Comparison of ENCODE assay signal across 13 cellular contexts in the genomic region with DNA sequence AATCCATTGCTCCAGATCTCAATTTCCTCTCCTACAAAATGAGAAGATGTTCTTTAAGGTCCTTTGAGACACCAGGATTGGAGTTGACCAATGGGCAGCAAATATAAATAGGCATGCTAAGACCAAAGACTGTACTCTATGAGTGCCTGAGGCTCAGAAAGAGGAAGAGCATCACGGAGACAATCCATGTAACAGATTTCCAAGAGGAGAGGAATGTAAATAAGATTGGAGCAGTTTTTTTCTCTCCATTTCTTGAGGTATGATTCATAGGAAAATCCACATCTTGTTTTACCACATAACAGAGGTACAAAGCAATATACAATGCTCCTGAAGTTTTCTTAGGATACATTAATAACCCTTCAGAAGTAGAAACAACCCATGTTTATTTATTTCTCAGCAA.
A peak's percentile ranks its signal among the peaks of the same experiment; 100 is the strongest.
DNase-seq lines count a peak whose midpoint lies in the region; ATAC-seq and TF ChIP-seq lines count a peak whose summit lies in the region.
"Had no signal": no experiment of that assay in that cellular context is flagged by ENCODE, and none has a peak within 500 bp of the region (broad histone marks: within the 10 kb centered on the region; RNA-seq: fewer than 3 reads in every experiment).

No MANE protein-coding gene starts in this region.

- TF ChIP-seq CTCF in HFF-Myc (IDR thresholded peaks at IDR 0.05; ENCODE audit: low read depth, low read length, missing control alignments) (no peak), foreskin keratinocyte (conservative IDR thresholded peaks at IDR 0.05) (no peak)

- peak overlapping the region; percentile 26 for H2AFZ ChIP-seq in ACC112 (ENCODE audit: low read length, unreplicated experiment)

- ATAC-seq in foreskin keratinocyte = peak; percentile 49
- ATAC-seq in esophagus mucosa = no peak

- H3K36me3 ChIP-seq in ACC112 (ENCODE audit: insufficient read depth, low read length) = no peaks in the 10 kb centered on the region
- H3K36me3 ChIP-seq: adrenal gland, suprapubic skin had no signal

- peak overlapping the region; percentile 80 for H3K27ac ChIP-seq in ACC112 (ENCODE audit: low read depth, low read length)
- no peak overlapping the region for H3K27ac ChIP-seq in foreskin keratinocyte
- H3K27ac ChIP-seq: adrenal gland, suprapubic skin had no signal

- peak; percentile 46 for DNase-seq in HFF-Myc (ENCODE audit: extremely low read depth, low read depth)
- peak; percentile 81 for DNase-seq in amniotic epithelial cell (ENCODE audit: low read depth)
- DNase-seq in foreskin keratinocyte = peak; percentile 54 to 84
- no peak for DNase-seq in stimulated activated naive CD4-positive, alpha-beta T cell treated with Interleukin-2 at 50 U/mL for 16 hours (lab: John Stamatoyannopoulos, UW)
- DNase-seq in GM19240 (ENCODE audit: insufficient read length, low spot score) = no peak
- DNase-seq in activated CD4-positive, CD25-positive, alpha-beta regulatory T cell (lab: John Stamatoyannopoulos, UW) = no peak
- DNase-seq: activated T-cell treated with anti-CD3 and anti-CD28 coated beads, Interleukin-2, amount 50 U/mL, for 1 hour; adrenal gland; NCI-H2107; T-helper 1 cell had no signal

- no peaks in the 10 kb centered on the region for H3K79me2 ChIP-seq in ACC112 (ENCODE audit: control insufficient read depth, insufficient read depth, low read length, unreplicated experiment)

- H3K4me3 ChIP-seq in ACC112 (ENCODE audit: low read depth, low read length) (no peak overlapping the region; the same call in 1 of the 2 replicates), HFF-Myc (replicated peaks; ENCODE audit: low read depth, low read length) (no peak overlapping the region)
- H3K4me3 ChIP-seq: adrenal gland, suprapubic skin had no signal

- H3K27me3 ChIP-seq in ACC112 (ENCODE audit: insufficient read depth, low read length) (no peaks in the 10 kb centered on the region), foreskin keratinocyte (no peaks in the 10 kb centered on the region)
- H3K27me3 ChIP-seq: adrenal gland, suprapubic skin had no signal

- H3K4me1 ChIP-seq in ACC112 (ENCODE audit: control insufficient read depth, insufficient read depth, low read length, unreplicated experiment) (peaks cover 27% of the 10 kb centered on the region), foreskin keratinocyte (peaks cover 22% of the 10 kb centered on the region)
- H3K4me1 ChIP-seq: adrenal gland, suprapubic skin had no signal

Comparison
In these comparisons a context has a peak if more than half of its experiments do, and no peak if none do; other contexts are left out.
1. DNase-seq: peak in HFF-Myc (single experiment), amniotic epithelial cell (single experiment) and foreskin keratinocyte (2 of 2); none in stimulated activated naive CD4-positive, alpha-beta T cell treated with Interleukin-2 at 50 U/mL for 16 hours (single experiment), GM19240 (single experiment) and activated CD4-positive, CD25-positive, alpha-beta regulatory T cell (0 of 4).